In the genomic region with DNA sequence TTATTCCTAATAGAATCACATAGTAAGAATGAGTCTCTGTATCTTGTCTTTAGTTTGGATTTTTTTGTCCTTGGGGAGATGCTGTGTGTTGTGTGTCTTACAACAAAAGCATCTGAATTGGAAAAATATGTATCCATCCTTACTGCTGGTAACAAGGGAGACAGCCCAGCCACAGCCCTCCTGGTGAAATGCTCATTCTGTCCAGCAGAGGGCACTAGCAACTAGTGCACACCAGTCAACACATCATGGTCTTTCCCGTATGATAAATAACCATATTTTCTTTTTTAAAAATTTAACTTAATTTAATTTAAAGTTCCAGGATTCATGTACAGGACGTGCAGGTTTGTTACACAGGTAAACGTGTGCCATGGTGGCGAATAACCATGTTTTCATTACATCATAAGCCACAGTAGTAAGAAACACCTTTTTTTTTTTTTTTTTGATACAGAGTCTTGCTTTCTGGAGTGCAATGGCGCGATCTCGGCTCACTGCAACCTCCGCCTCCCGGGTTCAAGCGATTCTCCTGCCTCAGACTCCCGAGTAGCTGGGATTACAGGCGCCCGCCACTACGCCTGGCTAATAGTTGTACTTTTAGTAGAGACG, we compare ENCODE assay signal across 8 cellular contexts.
DNase-seq lines count a peak whose midpoint lies in the region; ATAC-seq and TF ChIP-seq lines count a peak whose summit lies in the region.

No MANE protein-coding gene starts in this region.

- no peak overlapping the region for H3K4me3 ChIP-seq in H7 (ENCODE audit: insufficient read depth, low read depth, low read length)
- no peak overlapping the region for H3K4me3 ChIP-seq in SK-N-MC
- H3K4me3 ChIP-seq in prostate gland: no peak overlapping the region
- no peak overlapping the region for H3K4me3 ChIP-seq in aorta (ENCODE audit: low read length in 2 of 2)

- TF ChIP-seq CTCF in GM10248 (IDR thresholded peaks at IDR 0.05; ENCODE audit: control extremely low read depth, extremely low read depth, low read depth, missing control alignments): peak; percentile 82
- peak; percentile 75 to 92 (median 76) for TF ChIP-seq CTCF in prostate gland (IDR thresholded peaks at IDR 0.05)

- no peaks in the 10 kb centered on the region for H3K4me1 ChIP-seq in prostate gland (replicated peaks)
- peaks cover 1 to 4% of the 10 kb centered on the region in 2 donors for H3K4me1 ChIP-seq in aorta (ENCODE audit: control insufficient read depth in 1 of 2, insufficient read depth in 2 of 2, low read length in 2 of 2)

- 66% methylated on average over 15 of the region's 15 CpGs for WGBS in prostate gland
- WGBS in aorta, 2 donors: 56 to 59% methylated on average over 15 of the region's 15 CpGs

- no peak for TF ChIP-seq POLR2A in prostate gland (IDR thresholded peaks at IDR 0.05)

- H3K9ac ChIP-seq in SK-N-MC (ENCODE audit: insufficient read length): no peak overlapping the region

- DNase-seq in GM10248 (ENCODE audit: extremely low spot score): peak; percentile 42
- peak; percentile 19 for DNase-seq in H7
- peak; percentile 69 for DNase-seq in M059J (ENCODE audit: low read depth)
- no peak for DNase-seq in SK-N-MC (ENCODE audit: low read depth, low spot score)
- peak; percentile 71 for DNase-seq in activated naive CD4-positive, alpha-beta T cell treated with anti-CD3 and anti-CD28 coated beads, Interleukin-2, amount 50 U/mL, for 16 hours
- peak; percentile 10 to 95 (median 85) for DNase-seq in head of caudate nucleus
- peak; percentile 68 for DNase-seq in prostate gland (ENCODE audit: low spot score)
- peak; percentile 78 to 84 for DNase-seq in aorta

- intact Hi-C loops in head of caudate nucleus (cut with DNase I) (no loop called here), prostate gland (cut with DNase I) (loop anchor here (2.0 kb wide), 1 partner anchor 1088 kb away; no protein-coding TSS in a partner anchor), aorta (cut with DNase I) (loop anchor here (5.0 to 10.0 kb wide), 2 partner anchors 1086 to 1088 kb away; no protein-coding TSS in a partner anchor)

- POLR2A ChIA-PET in GM10248 (lab: Yijun Ruan, JAX): no interaction called here

- 0 out of 2 replicates have a peak, but pooled peaks cover 3% of the 10 kb centered on the region for H3K9me3 ChIP-seq in SK-N-MC (ENCODE audit: low read depth, low read length)
- no peaks in the 10 kb centered on the region for H3K9me3 ChIP-seq in prostate gland
- H3K9me3 ChIP-seq in aorta (ENCODE audit: control insufficient read depth, low read length): no peaks in the 10 kb centered on the region

- peak; percentile 84 for ATAC-seq in aorta (ENCODE audit: low FRiP score)

- H3K27me3 ChIP-seq in H7 (ENCODE audit: control insufficient read depth, insufficient read depth, low read length): no peaks in the 10 kb centered on the region
- no peaks in the 10 kb centered on the region for H3K27me3 ChIP-seq in prostate gland (replicated peaks; ENCODE audit: insufficient read depth)
- H3K27me3 ChIP-seq in aorta (ENCODE audit: control insufficient read depth in 1 of 2, insufficient read depth in 2 of 2, low read length in 1 of 2): no peaks in the 10 kb centered on the region

- H3K36me3 ChIP-seq in H7 (replicated peaks; ENCODE audit: control insufficient read depth, insufficient read depth, low read length) (no peaks in the 10 kb centered on the region), SK-N-MC (ENCODE audit: insufficient read depth, low read length) (no peaks in the 10 kb centered on the region), prostate gland (no peaks in the 10 kb centered on the region), aorta (ENCODE audit: control insufficient read depth in 1 of 2, insufficient read depth in 2 of 2, low read length in 1 of 2) (no peaks in the 10 kb centered on the region)

- CTCF ChIA-PET in GM10248 (lab: Yijun Ruan, JAX): interaction anchor here (0.8 to 1.5 kb wide), 6 partner anchors 14 to 1089 kb away, joined by 3 to 5 read pairs (median 3); no protein-coding TSS in a partner anchor

- peak overlapping the region; percentile 83 for H3K27ac ChIP-seq in SK-N-MC
- H3K27ac ChIP-seq in prostate gland: no peak overlapping the region
- H3K27ac ChIP-seq in aorta (ENCODE audit: low read depth in 1 of 2, low read length in 2 of 2): no peak overlapping the region
